Comparison of ENCODE assay signal across 8 cellular contexts in the genomic region with DNA sequence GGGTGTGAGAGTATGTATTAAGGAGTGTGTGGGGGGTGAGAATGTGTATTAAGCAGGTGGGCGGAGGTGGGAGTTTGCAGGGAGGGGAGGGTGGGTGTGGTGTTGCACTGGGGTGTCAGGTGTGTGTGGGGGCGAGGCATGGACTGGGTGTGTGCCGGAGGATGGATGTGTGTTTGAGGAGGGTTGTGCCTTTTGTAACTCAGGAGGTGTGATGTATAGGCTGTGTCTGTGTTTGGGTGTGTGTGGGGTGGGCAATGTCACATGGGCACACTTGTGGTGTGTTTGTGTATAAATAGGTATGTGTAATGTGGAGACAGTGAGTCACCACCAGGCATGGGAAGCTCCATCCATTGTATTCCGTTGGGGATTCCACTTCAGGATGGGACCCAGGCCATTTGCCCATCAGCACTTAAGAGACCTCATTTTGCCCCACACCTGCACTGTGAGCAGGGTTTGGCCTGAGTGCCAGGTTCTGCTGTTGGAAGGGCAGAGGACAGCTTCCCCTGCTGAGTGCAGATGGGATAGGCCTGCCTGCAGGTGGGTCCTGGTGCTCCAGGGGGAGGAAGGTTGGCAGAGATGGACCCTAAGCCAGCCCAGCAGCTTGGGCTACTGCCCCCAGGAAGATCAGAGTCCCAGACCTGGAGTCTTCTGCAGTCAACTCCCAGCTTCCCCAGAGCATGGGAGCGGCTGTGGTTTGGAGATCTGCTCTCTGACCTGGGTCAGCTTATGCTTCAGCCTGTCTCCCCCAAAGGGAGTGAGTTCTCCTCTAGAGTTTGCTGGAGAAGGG. TPM values are rescaled to one million over a fixed set of nuclear protein-coding genes. Genes with fewer than 3 reads are reported as not detected.
DNase-seq lines count a peak whose midpoint lies in the region; ATAC-seq and TF ChIP-seq lines count a peak whose summit lies in the region.

No MANE protein-coding gene starts in this region.

- H3K27me3 ChIP-seq in SK-N-SH (ENCODE audit: insufficient read depth) (no peaks in the 10 kb centered on the region), cardiac muscle cell (no peaks in the 10 kb centered on the region), WERI-Rb-1 (ENCODE audit: insufficient read depth, low read depth, severe bottlenecking) (no peaks in the 10 kb centered on the region)

- peaks cover 99% of the 10 kb centered on the region for H3K79me2 ChIP-seq in SK-N-SH (ENCODE audit: insufficient read depth)

- no peaks in the 10 kb centered on the region for H3K36me3 ChIP-seq in SK-N-SH (replicated peaks in 1 of 2; ENCODE audit: control insufficient read depth in 1 of 2, insufficient read depth in 2 of 2, low read length in 1 of 2)
- H3K36me3 ChIP-seq in cardiac muscle cell: no peaks in the 10 kb centered on the region
- no peaks in the 10 kb centered on the region; the same call in 1 of the 2 replicates for H3K36me3 ChIP-seq in WERI-Rb-1

- 57% methylated on average over 5 of the region's 5 CpGs for WGBS in SK-N-SH (ENCODE audit: low lambda C conversion rate)

- no peak for TF ChIP-seq RAD21 in SK-N-SH (IDR thresholded peaks at IDR 0.05; ENCODE audit: low read length)

- H2AFZ ChIP-seq in SK-N-SH (ENCODE audit: low read depth): no peak overlapping the region; the same call in 1 of the 2 replicates

- POLR2A ChIA-PET in SK-N-SH (lab: Yijun Ruan, JAX): interaction anchor here (0.8 to 6.6 kb wide), 4 partner anchors 16 to 315 kb away, joined by 3 to 35 read pairs (median 9); no protein-coding TSS in a partner anchor
- POLR2A ChIA-PET in GM10248 (lab: Yijun Ruan, JAX): no interaction called here

- TF ChIP-seq EP300 in SK-N-SH (IDR thresholded peaks at IDR 0.05; ENCODE audit: borderline replicate concordance in 1 of 2, low read depth in 1 of 2, low read length in 1 of 2): no peak

- DNase-seq in ELR (ENCODE audit: low read depth): peak; percentile 56
- no peak for DNase-seq in SK-N-SH
- no peak for DNase-seq in cardiac muscle cell (ENCODE audit: low read depth in 1 of 2, low spot score in 1 of 2)
- DNase-seq in renal cortical epithelial cell (ENCODE audit: low read depth): peak; percentile 56
- no peak for DNase-seq in WERI-Rb-1
- no peak for DNase-seq in GM10248 (ENCODE audit: extremely low spot score)

- ATAC-seq in GM21529 (IDR thresholded peaks at IDR 0.05; ENCODE audit: unreplicated experiment) (no peak), HG03135 (IDR thresholded peaks at IDR 0.05; ENCODE audit: unreplicated experiment) (no peak)

- H3K4me3 ChIP-seq in SK-N-SH (ENCODE audit: low read depth in 2 of 2, low read length in 1 of 2) (peak overlapping the region; percentile 53 to 70), cardiac muscle cell (peak overlapping the region; percentile 35), WERI-Rb-1 (ENCODE audit: low read depth, low read length) (no peak overlapping the region)

- H3K27ac ChIP-seq in SK-N-SH (ENCODE audit: low read depth in 2 of 2, low read length in 1 of 2) (peak overlapping the region; percentile 90 to 91), cardiac muscle cell (peak overlapping the region; percentile 86), WERI-Rb-1 (no peak overlapping the region)

- no peaks in the 10 kb centered on the region for H3K9me2 ChIP-seq in SK-N-SH

- H3K9ac ChIP-seq in SK-N-SH: peak overlapping the region; percentile 77; the same call in 1 of the 2 replicates

- H3K9me3 ChIP-seq in SK-N-SH: no peaks in the 10 kb centered on the region
- no peaks in the 10 kb centered on the region for H3K9me3 ChIP-seq in cardiac muscle cell (ENCODE audit: low read depth)
- H3K9me3 ChIP-seq in WERI-Rb-1 (ENCODE audit: severe bottlenecking): no peaks in the 10 kb centered on the region

- no peak for TF ChIP-seq CTCF in SK-N-SH (IDR thresholded peaks at IDR 0.05)
- no peak for TF ChIP-seq CTCF in cardiac muscle cell (IDR thresholded peaks at IDR 0.05; ENCODE audit: low read depth, low read length)
- no peak for TF ChIP-seq CTCF in WERI-Rb-1 (IDR thresholded peaks at IDR 0.05; ENCODE audit: low read depth, low read length)
- TF ChIP-seq CTCF in GM10248 (IDR thresholded peaks at IDR 0.05; ENCODE audit: control extremely low read depth, extremely low read depth, low read depth, missing control alignments): no peak

- peak overlapping the region; percentile 96 for H3K4me2 ChIP-seq in SK-N-SH

- H4K20me1 ChIP-seq in SK-N-SH (ENCODE audit: insufficient read depth): peaks cover 85% of the 10 kb centered on the region

- CTCF ChIA-PET in SK-N-SH (lab: Yijun Ruan, JAX) (interaction anchor here (0.8 to 10.6 kb wide), 10 partner anchors 12 to 315 kb away, joined by 3 to 107 read pairs (median 10); no protein-coding TSS in a partner anchor), GM10248 (lab: Yijun Ruan, JAX) (interaction anchor here (1.0 to 1.1 kb wide), 2 partner anchors 9 to 29 kb away, joined by 3 read pairs; no protein-coding TSS in a partner anchor)

- peaks cover 7% of the 10 kb centered on the region for H3F3A ChIP-seq in SK-N-SH (replicated peaks; ENCODE audit: insufficient read depth)

- H3K4me1 ChIP-seq in SK-N-SH (ENCODE audit: control insufficient read depth in 1 of 2, insufficient read depth in 2 of 2, low read depth in 1 of 2, low read length in 1 of 2) (peaks cover 57 to 79% of the 10 kb centered on the region in 2 experiments), cardiac muscle cell (ENCODE audit: low read depth) (peaks cover 80% of the 10 kb centered on the region)

TF ChIP-seq in SK-N-SH, 30 proteins besides CTCF, POLR2A, EP300 and RAD21:
- peak; percentile 49; the same call in 1 of the 2 replicates for TF ChIP-seq FOSL2 (IDR thresholded peaks at IDR 0.05; ENCODE audit: borderline replicate concordance, low read depth)
- TF ChIP-seq, protein P1, sequence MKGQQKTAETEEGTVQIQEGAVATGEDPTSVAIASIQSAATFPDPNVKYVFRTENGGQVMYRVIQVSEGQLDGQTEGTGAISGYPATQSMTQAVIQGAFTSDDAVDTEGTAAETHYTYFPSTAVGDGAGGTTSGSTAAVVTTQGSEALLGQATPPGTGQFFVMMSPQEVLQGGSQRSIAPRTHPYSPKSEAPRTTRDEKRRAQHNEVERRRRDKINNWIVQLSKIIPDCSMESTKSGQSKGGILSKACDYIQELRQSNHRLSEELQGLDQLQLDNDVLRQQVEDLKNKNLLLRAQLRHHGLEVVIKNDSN (IDR thresholded peaks at IDR 0.05; ENCODE audit: borderline replicate concordance, low read depth): peak; percentile 52; the same call in 1 of the 2 replicates
- TF ChIP-seq, protein P2, sequence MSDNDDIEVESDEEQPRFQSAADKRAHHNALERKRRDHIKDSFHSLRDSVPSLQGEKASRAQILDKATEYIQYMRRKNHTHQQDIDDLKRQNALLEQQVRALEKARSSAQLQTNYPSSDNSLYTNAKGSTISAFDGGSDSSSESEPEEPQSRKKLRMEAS (IDR thresholded peaks at IDR 0.05; ENCODE audit: low read depth): 0 out of 2 replicates have a peak, but pooled peaks have one; percentile 31
- no peak for TF ChIP-seq EZH2phosphoT487 (IDR thresholded peaks at IDR 0.05; ENCODE audit: borderline replicate concordance, low read depth)
- TF ChIP-seq, protein P3, sequence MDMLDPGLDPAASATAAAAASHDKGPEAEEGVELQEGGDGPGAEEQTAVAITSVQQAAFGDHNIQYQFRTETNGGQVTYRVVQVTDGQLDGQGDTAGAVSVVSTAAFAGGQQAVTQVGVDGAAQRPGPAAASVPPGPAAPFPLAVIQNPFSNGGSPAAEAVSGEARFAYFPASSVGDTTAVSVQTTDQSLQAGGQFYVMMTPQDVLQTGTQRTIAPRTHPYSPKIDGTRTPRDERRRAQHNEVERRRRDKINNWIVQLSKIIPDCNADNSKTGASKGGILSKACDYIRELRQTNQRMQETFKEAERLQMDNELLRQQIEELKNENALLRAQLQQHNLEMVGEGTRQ (IDR thresholded peaks at IDR 0.05; ENCODE audit: borderline replicate concordance, low read depth, low read length): no peak
TF ChIP-seq in SK-N-SH: peak in this region for 3.

RNA-seq across cellular contexts. Expression of a gene that starts 5.9 kb away (rescaled TPM):
- polyA plus RNA-seq in SK-N-SH (2012; rRNA removed) (12.2 and 13.8 TPM in 2 replicates), cardiac muscle cell (73.3 and 98.3 TPM in 2 replicates)
- 7.9 and 13.9 TPM in 2 replicates for polyA plus RNA-seq in SK-N-SH (2012; cell fraction: cytosol; rRNA removed)
- 19.4 and 24.8 TPM in 2 replicates for polyA plus RNA-seq in SK-N-SH (2012; cell fraction: nucleus; rRNA removed)
- total RNA-seq in cardiac muscle cell (112 and 172 TPM in 2 replicates), renal cortical epithelial cell (0.35 and 0.80 TPM in 2 replicates)

Comparison
In these comparisons a context has a peak if more than half of its experiments do, and no peak if none do; other contexts are left out.
1. DNase-seq: peak in ELR (single experiment) and renal cortical epithelial cell (single experiment); none in SK-N-SH (single experiment), cardiac muscle cell (0 of 2), WERI-Rb-1 (single experiment) and GM10248 (single experiment).
2. RNA of a gene that starts 5.9 kb away (total RNA-seq): 112 to 172 TPM in cardiac muscle cell; 0.35 to 0.80 TPM in renal cortical epithelial cell; every median in the first group is over 10 times any median in the second.